In genomic region chr6:116553451-116553850, GRCh38 we compare ENCODE assay signal across 24 cellular contexts. TPM values are rescaled to one million over a fixed set of nuclear protein-coding genes. Genes with fewer than 3 reads are reported as not detected.
"Had no signal": no experiment of that assay in that cellular context is flagged by ENCODE, and none has a peak within 500 bp of the region (broad histone marks: within the 10 kb centered on the region; RNA-seq: fewer than 3 reads in every experiment).

Gene CALHM4 (plus strand): TSS chr6:116553751. CDS start chr6:116553794, 43 bp downstream.

- H3K36me3 ChIP-seq: SJCRH30 had no signal

- H3K9me3 Mint-ChIP-seq: IgD-negative memory B cell had no signal

- H3K9me3 ChIP-seq: SJCRH30 had no signal

- H3K4me3 Mint-ChIP-seq: IgD-negative memory B cell had no signal

- H3K4me3 ChIP-seq: SJCRH30 had no signal

- ATAC-seq: HepG2, Panc1, PC-3, SK-N-SH treated with all-trans-retinoic acid at 6 μM for 48 hours had no signal

- H3K4me1 Mint-ChIP-seq: IgD-negative memory B cell had no signal

- H3K27me3 ChIP-seq: SJCRH30 had no signal

- DNase-seq: KBM-7, MV-4-11, NCI-H1048, NCI-H1105, NCI-H1417, NCI-H1694 treated with DMSO at 0.1 percent for 48 hours, NCI-H1930, NCI-H2081, NCI-H2107, NCI-H524, NCI-H526 treated with DMSO at 0.1 percent for 48 hours, NCI-H748 treated with DMSO at 0.1 percent for 48 hours, PC-3, SHP77, SJCRH30 had no signal

- H3K27ac ChIP-seq: RWPE1, SJCRH30 had no signal

- H3K27ac Mint-ChIP-seq: IgD-negative memory B cell had no signal

RNA-seq across cellular contexts. Expression of gene CALHM4, which starts in this region (rescaled TPM):
- total RNA-seq: HepG2, HT1080, MCF 10A, NCI-H460, OCI-LY7, PC-3, SJCRH30 had no signal
- polyA plus RNA-seq: HepG2, IgD-negative memory B cell had no signal
